In genomic region chr22:46500201-46500600, GRCh38 we compare ENCODE assay signal across 17 cellular contexts. TPM values are rescaled to one million over a fixed set of nuclear protein-coding genes. Genes with fewer than 3 reads are reported as not detected.
DNase-seq lines count a peak whose midpoint lies in the region; ATAC-seq, FAIRE-seq and TF ChIP-seq lines count a peak whose summit lies in the region.
"Had no signal": no experiment of that assay in that cellular context is flagged by ENCODE, and none has a peak within 500 bp of the region (broad histone marks: within the 10 kb centered on the region; RNA-seq: fewer than 3 reads in every experiment).

No MANE protein-coding gene starts in this region.

- no peak overlapping the region for H3K27ac ChIP-seq in HepG2 (ENCODE audit: extremely low read length, insufficient read depth, low read length)
- H3K27ac ChIP-seq in right lobe of liver, result no peak overlapping the region
- H3K27ac ChIP-seq: HL-60, left ventricle myocardium inferior had no signal

- peaks cover 0 to 4% of the 10 kb centered on the region in 2 experiments; a peak in 3 of 5 replicates for H3K27me3 ChIP-seq in HepG2 (ENCODE audit: control insufficient read depth in 1 of 2, insufficient read depth in 2 of 2, low read length in 2 of 2)
- H3K27me3 ChIP-seq in right lobe of liver, result no peaks in the 10 kb centered on the region

- no peak overlapping the region for H3K27ac Mint-ChIP-seq in WTC11
- H3K27ac Mint-ChIP-seq: activated T-helper 2 cell treated with anti-CD3 and anti-CD28 coated beads, Interferon-gamma antibody, Interleukin-2, Interleukin-4, amounts not matched to agents 10 μg/mL and 5 μg/mL and 100 μg/mL, durations not matched to agents 14 hours and 24 hours and 36 hours had no signal

- peaks cover 23% of the 10 kb centered on the region for H3K4me1 Mint-ChIP-seq in WTC11

- no TSS peak for BruUV-seq in HepG2 (replicated peaks; lab: Mats Ljungman, UMichigan)

- 61% methylated on average over 12 of the region's 15 CpGs for WGBS in HepG2 (ENCODE audit: low lambda C conversion rate)
- 15% methylated on average over 14 of the region's 15 CpGs for WGBS in right lobe of liver (ENCODE audit: insufficient coverage, low coverage, low lambda C conversion rate, missing lambda C conversion rate)

- no peaks in the 10 kb centered on the region for H3K79me2 ChIP-seq in HepG2 (ENCODE audit: insufficient read depth, low read length)

- H3K4me2 ChIP-seq in HepG2 (ENCODE audit: low read depth, low read length), result no peak overlapping the region

- intact Hi-C loops in HepG2 (cut with micrococcal nuclease; ENCODE audit: unreplicated experiment) (no loop called here), right lobe of liver (cut with DNase I) (no loop called here)

- TF ChIP-seq EP300 in HepG2 (IDR thresholded peaks at IDR 0.05; ENCODE audit: low read depth in 2 of 2, low read length in 2 of 2) (no peak), HepG2 (CRISPR knock-in tag; IDR thresholded peaks at IDR 0.05; ENCODE audit: borderline replicate concordance) (no peak)

- H4K20me1 ChIP-seq in HepG2 (ENCODE audit: insufficient read depth, low read length), result no peaks in the 10 kb centered on the region

- no peak for DNase-seq in HepG2 (ENCODE audit: low spot score)
- no peak for DNase-seq in right lobe of liver
- peak; percentile 76 for DNase-seq in WTC11 (ENCODE audit: low spot score)
- peak; percentile 90 for DNase-seq in iPS-NIHi11 (ENCODE audit: low spot score)
- no peak for DNase-seq in activated CD4-positive, CD25-positive, alpha-beta regulatory T cell (lab: John Stamatoyannopoulos, UW)
- DNase-seq in A172 (ENCODE audit: low spot score), result no peak
- no peak for DNase-seq in NCI-H82 (lab: John Stamatoyannopoulos, UW)
- DNase-seq: Caco-2, left ventricle myocardium inferior, NCI-H2029, SIG-M5, T-helper 9 cell had no signal

- in situ Hi-C loops in HepG2 (cut with HindIII; ENCODE audit: extremely low pct_ligation_motif_present, low pct_unique_long_range_greater_than_20kb), result no loop called here

- POLR2A ChIA-PET in HepG2 (lab: Yijun Ruan, JAX), result no interaction called here
- POLR2A ChIA-PET in WTC11 (lab: Charles Lee), result interaction anchor here (0.6 to 0.8 kb wide), 2 partner anchors 12 to 36 kb away, joined by 3 read pairs; no protein-coding TSS in a partner anchor

- FAIRE-seq in HepG2 (lab: Jason Lieb, UNC), result no peak
- FAIRE-seq: colon, GM12878 had no signal

- no peak overlapping the region for H3K9ac ChIP-seq in HepG2 (ENCODE audit: insufficient read depth, low read depth, low read length)

- no peaks in the 10 kb centered on the region for H3K27me3 Mint-ChIP-seq in WTC11 (ENCODE audit: low read depth)

- H2AFZ ChIP-seq in HepG2 (ENCODE audit: low read length), result no peak overlapping the region

- H3K4me3 ChIP-seq in HepG2 (replicated peaks in 1 of 3; ENCODE audit: insufficient read depth in 1 of 3, low read depth in 2 of 3, low read length in 3 of 3) (no peak overlapping the region), right lobe of liver (no peak overlapping the region)
- H3K4me3 ChIP-seq: GM12878, left ventricle myocardium inferior had no signal

- no peaks in the 10 kb centered on the region for H3K9me3 Mint-ChIP-seq in WTC11
- H3K9me3 Mint-ChIP-seq: activated T-helper 2 cell treated with anti-CD3 and anti-CD28 coated beads, Interferon-gamma antibody, Interleukin-2, Interleukin-4, amounts not matched to agents 10 μg/mL and 5 μg/mL and 100 μg/mL, durations not matched to agents 14 hours and 24 hours and 36 hours had no signal

- H3K36me3 ChIP-seq in HepG2 (replicated peaks in 1 of 2; ENCODE audit: control insufficient read depth in 1 of 2, insufficient read depth in 2 of 2, low read length in 2 of 2), result no peaks in the 10 kb centered on the region
- no peaks in the 10 kb centered on the region for H3K36me3 ChIP-seq in right lobe of liver
- H3K36me3 ChIP-seq: left ventricle myocardium inferior had no signal

- TF ChIP-seq CTCF in HepG2 (CRISPR knock-in tag; IDR thresholded peaks at IDR 0.05), result no peak
- TF ChIP-seq CTCF in right lobe of liver (IDR thresholded peaks at IDR 0.05), result no peak
- no peak for TF ChIP-seq CTCF in WTC11 (IDR thresholded peaks at IDR 0.05)

- ATAC-seq in HepG2, result no peak
- ATAC-seq in right lobe of liver, result no peak
- ATAC-seq in WTC11, result peak; percentile 95
- ATAC-seq in GM18870 (IDR thresholded peaks at IDR 0.05; ENCODE audit: unreplicated experiment), result no peak
- ATAC-seq: GM12878 had no signal

- no peaks in the 10 kb centered on the region for H3K9me3 ChIP-seq in HepG2 (ENCODE audit: low read length)
- no peaks in the 10 kb centered on the region for H3K9me3 ChIP-seq in right lobe of liver
- H3K9me3 ChIP-seq: Caco-2, left ventricle myocardium inferior had no signal

- CTCF ChIA-PET in HepG2 (lab: Yijun Ruan, JAX; ENCODE audit: low intra/inter-chr PET ratio, low total read pairs), result no interaction called here
- CTCF ChIA-PET in WTC11 (lab: Charles Lee), result interaction anchor here (0.6 to 2.0 kb wide), 6 partner anchors 10 to 132 kb away, joined by 3 to 11 read pairs (median 3); no protein-coding TSS in a partner anchor

- H3K4me1 ChIP-seq in HepG2 (ENCODE audit: insufficient read depth, low read length) (no peaks in the 10 kb centered on the region), right lobe of liver (no peaks in the 10 kb centered on the region)
- H3K4me1 ChIP-seq: Caco-2, left ventricle myocardium inferior had no signal

- TF ChIP-seq RAD21 in HepG2 (CRISPR knock-in tag; IDR thresholded peaks at IDR 0.05), result no peak

- H3K4me3 Mint-ChIP-seq in WTC11, result peak overlapping the region; percentile 42; the same call in 1 of the 2 replicates

- H3K36me3 Mint-ChIP-seq in WTC11, result no peaks in the 10 kb centered on the region

- TF ChIP-seq POLR2A in HepG2 (IDR thresholded peaks at IDR 0.05; ENCODE audit: insufficient read depth in 1 of 2, low read depth in 2 of 2, low read length in 2 of 2) (no peak), right lobe of liver (IDR thresholded peaks at IDR 0.05) (no peak)

TF ChIP-seq in HepG2, 621 proteins besides CTCF, POLR2A, EP300 and RAD21 (continues in another document):
- TF ChIP-seq KAT2B (IDR thresholded peaks at IDR 0.05; ENCODE audit: borderline replicate concordance, low read depth, low read length) (no peak), DDIT3 (CRISPR knock-in tag; IDR thresholded peaks at IDR 0.05) (no peak), CCDC6 (CRISPR knock-in tag; IDR thresholded peaks at IDR 0.05) (no peak), HNRNPL (IDR thresholded peaks at IDR 0.05; ENCODE audit: low read depth, low read length) (0 out of 2 replicates have a peak, but pooled peaks have one; percentile 31), RFX1 (IDR thresholded peaks at IDR 0.05) (peak; percentile 54)

TF ChIP-seq in WTC11, 78 proteins besides CTCF, POLR2A, EP300 and RAD21 (continues in another document):
- TF ChIP-seq ZNF281 (CRISPR knock-in tag; IDR thresholded peaks at IDR 0.05) (no peak), JUN (CRISPR knock-in tag; IDR thresholded peaks at IDR 0.05) (no peak), MXD4 (CRISPR knock-in tag; IDR thresholded peaks at IDR 0.05; ENCODE audit: borderline replicate concordance) (no peak)

RNA-seq across cellular contexts. Expression of gene CELSR1, which starts 37.2 kb away (rescaled TPM):
- total RNA-seq in HepG2 (2016; rRNA removed; fragmentation: Illumina TruSeq; extraction: Trizol) (1.5 and 1.8 TPM in 2 replicates), right lobe of liver (1 to 10 TPM; 2.9 to 8.2 (median 5.0) TPM), WTC11 (2021) (16.8 to 20.8 TPM (median 19.9 TPM) in 3 replicates)
- 0.53 and 0.71 TPM in 2 replicates for total RNA-seq in HepG2 (2016; cell fraction: cytosol; rRNA removed; fragmentation: Illumina TruSeq; extraction: Trizol; ENCODE audit: low read depth)
- total RNA-seq in HepG2 (2016; cell fraction: insoluble cytoplasmic fraction; rRNA removed; fragmentation: Illumina TruSeq; extraction: Trizol), result 1.1 and 1.6 TPM in 2 replicates
- total RNA-seq in HepG2 (2016; cell fraction: membrane; rRNA removed; fragmentation: Illumina TruSeq; extraction: Trizol), result 0.62 and 0.71 TPM in 2 replicates
- total RNA-seq in HepG2 (2016; cell fraction: nucleus; rRNA removed; fragmentation: Illumina TruSeq; extraction: Trizol), result 2.1 and 2.2 TPM in 2 replicates
- polyA plus RNA-seq in HepG2 (2011; rRNA removed), result 0.78 and 0.84 TPM in 2 replicates
- 0.49 and 0.62 TPM in 2 replicates for polyA plus RNA-seq in HepG2 (2011; cell fraction: cytosol; rRNA removed)
- polyA plus RNA-seq in HepG2 (2011; cell fraction: nucleus; rRNA removed), result 2.1 and 3.6 TPM in 2 replicates
- 0.75 and 0.95 TPM in 2 replicates for polyA plus RNA-seq in HepG2 (2012)
- polyA plus RNA-seq in HepG2 (2016; cell fraction: cytosol; fragmentation: Illumina TruSeq; extraction: Trizol; ENCODE audit: low read depth), result 0.17 and 0.26 TPM in 2 replicates
- 0.76 and 1.3 TPM in 2 replicates for polyA plus RNA-seq in HepG2 (2016; cell fraction: insoluble cytoplasmic fraction; fragmentation: Illumina TruSeq; extraction: Trizol; ENCODE audit: low read depth)
- polyA plus RNA-seq in HepG2 (2016; cell fraction: membrane; fragmentation: Illumina TruSeq; extraction: Trizol; ENCODE audit: low read depth), result 0.38 and 0.70 TPM in 2 replicates
- polyA plus RNA-seq in HepG2 (2016; cell fraction: nucleus; fragmentation: Illumina TruSeq; extraction: Trizol; ENCODE audit: insufficient read depth, low read depth), result 4.1 and 5.1 TPM in 2 replicates
- 4.5 and 19.4 TPM in 2 replicates for polyA minus RNA-seq in HepG2 (2011; rRNA and poly(A)+ RNA removed; ENCODE audit: low replicate concordance)
- polyA minus RNA-seq in HepG2 (2011; cell fraction: cytosol; rRNA and poly(A)+ RNA removed), result 0.30 and 1.1 TPM in 2 replicates
- polyA minus RNA-seq in HepG2 (2011; cell fraction: nucleus; rRNA and poly(A)+ RNA removed), result 2.0 and 3.5 TPM in 2 replicates
- total RNA-seq in A172 (2014; rRNA removed; shearing (Covaris generic)), result 16.7 and 19.6 TPM in 2 replicates

Comparison
In these comparisons a context has a peak if more than half of its experiments do, and no peak if none do; other contexts are left out.
1. DNase-seq: peak in WTC11 (single experiment) and iPS-NIHi11 (single experiment); none in HepG2 (single experiment), right lobe of liver (0 of 3), activated CD4-positive, CD25-positive, alpha-beta regulatory T cell (0 of 4), A172 (single experiment) and NCI-H82 (single experiment).